Comparison of ENCODE assay signal across 19 cellular contexts in genomic region chr18:78629426-78629825, GRCh38.
DNase-seq lines count a peak whose midpoint lies in the region; ATAC-seq and TF ChIP-seq lines count a peak whose summit lies in the region.
"Had no signal": no experiment of that assay in that cellular context is flagged by ENCODE, and none has a peak within 500 bp of the region (broad histone marks: within the 10 kb centered on the region; RNA-seq: fewer than 3 reads in every experiment).

No MANE protein-coding gene starts in this region.

- peaks cover 20% of the 10 kb centered on the region for H3K4me1 Mint-ChIP-seq in activated T-cell treated with anti-CD3 and anti-CD28 coated beads, Interleukin-2, amount 50 U/mL, for 24 hours (ENCODE audit: low read depth)
- H3K4me1 Mint-ChIP-seq in chondrocyte (ENCODE audit: low read depth) = no peaks in the 10 kb centered on the region
- peaks cover 6% of the 10 kb centered on the region for H3K4me1 Mint-ChIP-seq in activated T-cell treated with anti-CD3 and anti-CD28 coated beads, Interleukin-2, amount 50 U/mL, for 4 hours (ENCODE audit: low read depth)

- H3K36me3 ChIP-seq in sigmoid colon (no peaks in the 10 kb centered on the region), MM.1S (replicated peaks; ENCODE audit: insufficient read depth, low read length) (no peaks in the 10 kb centered on the region)
- H3K36me3 ChIP-seq: BLaER1, HAP-1 had no signal

- no peaks in the 10 kb centered on the region for H3K9me2 ChIP-seq in MM.1S (replicated peaks; ENCODE audit: insufficient read depth, low read length)

- no peaks in the 10 kb centered on the region for H3F3A ChIP-seq in MM.1S (ENCODE audit: insufficient read depth, low read length)

- no peak overlapping the region for H3K4me2 ChIP-seq in MM.1S (ENCODE audit: low read depth, low read length)
- H3K4me2 ChIP-seq: BLaER1 had no signal

- peaks cover 11% of the 10 kb centered on the region for H3K9me3 Mint-ChIP-seq in activated T-cell treated with anti-CD3 and anti-CD28 coated beads, Interleukin-2, amount 50 U/mL, for 24 hours
- peaks cover 26% of the 10 kb centered on the region for H3K9me3 Mint-ChIP-seq in chondrocyte (ENCODE audit: low read depth)
- H3K9me3 Mint-ChIP-seq in activated T-cell treated with anti-CD3 and anti-CD28 coated beads, Interleukin-2, amount 50 U/mL, for 4 hours = peaks cover 10% of the 10 kb centered on the region

- H3K36me3 Mint-ChIP-seq in activated T-cell treated with anti-CD3 and anti-CD28 coated beads, Interleukin-2, amount 50 U/mL, for 24 hours (ENCODE audit: low read depth) = peaks cover 5% of the 10 kb centered on the region
- no peaks in the 10 kb centered on the region for H3K36me3 Mint-ChIP-seq in chondrocyte (ENCODE audit: low read depth)
- no peaks in the 10 kb centered on the region for H3K36me3 Mint-ChIP-seq in activated T-cell treated with anti-CD3 and anti-CD28 coated beads, Interleukin-2, amount 50 U/mL, for 4 hours (ENCODE audit: insufficient read depth)
- H3K36me3 Mint-ChIP-seq: CD4-positive, CD25-positive, alpha-beta regulatory T cell; CD8-positive, alpha-beta T cell had no signal

- no peak overlapping the region for H3K4me3 ChIP-seq in sigmoid colon
- no peak overlapping the region for H3K4me3 ChIP-seq in MM.1S (ENCODE audit: low read length)
- H3K4me3 ChIP-seq: BLaER1, HAP-1 had no signal

- H2AFZ ChIP-seq in MM.1S (ENCODE audit: low read length) = no peak overlapping the region

- H3K79me2 ChIP-seq in MM.1S (ENCODE audit: low read length) = no peaks in the 10 kb centered on the region

- 89 to 90% methylated on average over 15 of the region's 15 CpGs for WGBS in sigmoid colon, 2 donors

- H3K9ac ChIP-seq in MM.1S (ENCODE audit: low read length) = no peak overlapping the region
- H3K9ac ChIP-seq: BLaER1 had no signal

- no peaks in the 10 kb centered on the region for H3K4me1 ChIP-seq in sigmoid colon
- no peaks in the 10 kb centered on the region for H3K4me1 ChIP-seq in MM.1S (ENCODE audit: low read length)
- H3K4me1 ChIP-seq: Caco-2, HAP-1 had no signal

- no peak overlapping the region for H3K4me3 Mint-ChIP-seq in activated T-cell treated with anti-CD3 and anti-CD28 coated beads, Interleukin-2, amount 50 U/mL, for 24 hours
- no peak overlapping the region for H3K4me3 Mint-ChIP-seq in chondrocyte (ENCODE audit: unreplicated experiment)
- H3K4me3 Mint-ChIP-seq in activated T-cell treated with anti-CD3 and anti-CD28 coated beads, Interleukin-2, amount 50 U/mL, for 4 hours = no peak overlapping the region
- H3K4me3 Mint-ChIP-seq: B cell; CD8-positive, alpha-beta T cell; HFFc6 had no signal

- H4K20me1 ChIP-seq in MM.1S (ENCODE audit: insufficient read depth, low read length) = no peaks in the 10 kb centered on the region
- H4K20me1 ChIP-seq: BLaER1 had no signal

- DNase-seq in activated T-cell treated with anti-CD3 and anti-CD28 coated beads, Interleukin-2, amount 50 U/mL, for 24 hours = peak; percentile 16
- no peak for DNase-seq in activated T-cell treated with anti-CD3 and anti-CD28 coated beads, Interleukin-2, amount 50 U/mL, for 1 hour
- DNase-seq in chondrocyte (ENCODE audit: low spot score) (peak; percentile 86), sigmoid colon (peak; percentile 54), MM.1S (no peak)
- DNase-seq in activated T-cell treated with anti-CD3 and anti-CD28 coated beads, Interleukin-2, amount 50 U/mL, for 4 hours = no peak
- DNase-seq: Caco-2; CD4-positive, CD25-positive, alpha-beta regulatory T cell; CD8-positive, alpha-beta T cell; DMS153; DND-41; GOT3; HFFc6 had no signal

- H3K9me3 ChIP-seq in sigmoid colon (peaks cover 0 to 4% (median 0%) of the 10 kb centered on the region in 4 donors), MM.1S (replicated peaks; ENCODE audit: insufficient read depth, low read length) (no peaks in the 10 kb centered on the region)
- H3K9me3 ChIP-seq: Caco-2, HAP-1 had no signal

- TF ChIP-seq EP300 in sigmoid colon (IDR thresholded peaks at IDR 0.05) = no peak

- H3K27me3 ChIP-seq in sigmoid colon = peaks cover 0 to 35% (median 0%) of the 10 kb centered on the region in 3 donors
- H3K27me3 ChIP-seq in MM.1S (replicated peaks; ENCODE audit: insufficient read depth, low read length) = no peaks in the 10 kb centered on the region
- H3K27me3 ChIP-seq: BLaER1 had no signal

- intact Hi-C loops in sigmoid colon (cut with DNase I) = no loop called here

- no peak overlapping the region for H3K27ac ChIP-seq in sigmoid colon
- no peak overlapping the region for H3K27ac ChIP-seq in MM.1S (ENCODE audit: low read length)
- H3K27ac ChIP-seq: 22Rv1, BLaER1, C4-2B had no signal

- no peak for TF ChIP-seq POLR2A in sigmoid colon (IDR thresholded peaks at IDR 0.05)

- no peak overlapping the region for H3K27ac Mint-ChIP-seq in activated T-cell treated with anti-CD3 and anti-CD28 coated beads, Interleukin-2, amount 50 U/mL, for 24 hours
- no peak overlapping the region for H3K27ac Mint-ChIP-seq in chondrocyte (ENCODE audit: unreplicated experiment)
- H3K27ac Mint-ChIP-seq: B cell; CD4-positive, CD25-positive, alpha-beta regulatory T cell; CD8-positive, alpha-beta T cell; HFFc6 had no signal

- TF ChIP-seq CTCF in chondrocyte (IDR thresholded peaks at IDR 0.05) = no peak
- TF ChIP-seq CTCF in sigmoid colon (IDR thresholded peaks at IDR 0.05) = no peak
- TF ChIP-seq CTCF in MM.1S (IDR thresholded peaks at IDR 0.05; ENCODE audit: low read length) = no peak

- no peak for ATAC-seq in activated T-cell treated with anti-CD3 and anti-CD28 coated beads, Interleukin-2, amount 50 U/mL, for 4 hours
- ATAC-seq in HG03108 (IDR thresholded peaks at IDR 0.05; ENCODE audit: unreplicated experiment) = no peak
- ATAC-seq: CD8-positive, alpha-beta T cell had no signal

- peaks cover 7% of the 10 kb centered on the region for H3K27me3 Mint-ChIP-seq in activated T-cell treated with anti-CD3 and anti-CD28 coated beads, Interleukin-2, amount 50 U/mL, for 24 hours
- no peaks in the 10 kb centered on the region for H3K27me3 Mint-ChIP-seq in chondrocyte (ENCODE audit: low read depth)
- peaks cover 9% of the 10 kb centered on the region for H3K27me3 Mint-ChIP-seq in activated T-cell treated with anti-CD3 and anti-CD28 coated beads, Interleukin-2, amount 50 U/mL, for 4 hours (ENCODE audit: low read depth)
- H3K27me3 Mint-ChIP-seq: B cell; CD4-positive, CD25-positive, alpha-beta regulatory T cell had no signal

Comparison
In these comparisons a context has a peak if more than half of its experiments do, and no peak if none do; other contexts are left out.
1. DNase-seq: peak in activated T-cell treated with anti-CD3 and anti-CD28 coated beads, Interleukin-2, amount 50 U/mL, for 24 hours (single experiment), chondrocyte (single experiment) and sigmoid colon (single experiment); none in activated T-cell treated with anti-CD3 and anti-CD28 coated beads, Interleukin-2, amount 50 U/mL, for 1 hour (single experiment), MM.1S (single experiment) and activated T-cell treated with anti-CD3 and anti-CD28 coated beads, Interleukin-2, amount 50 U/mL, for 4 hours (single experiment).